Comparison of ENCODE assay signal across 23 cellular contexts in genomic region chr6:22300287-22300998, GRCh38. TPM values are rescaled to one million over a fixed set of nuclear protein-coding genes. Genes with fewer than 3 reads are reported as not detected.
DNase-seq lines count a peak whose midpoint lies in the region; ATAC-seq and TF ChIP-seq lines count a peak whose summit lies in the region.
"Had no signal": no experiment of that assay in that cellular context is flagged by ENCODE, and none has a peak within 500 bp of the region (broad histone marks: within the 10 kb centered on the region; RNA-seq: fewer than 3 reads in every experiment).

No MANE protein-coding gene starts in this region.

- H3K36me3 Mint-ChIP-seq in progenitor cell of endocrine pancreas (ENCODE audit: insufficient read depth) = no peaks in the 10 kb centered on the region
- no peaks in the 10 kb centered on the region for H3K36me3 Mint-ChIP-seq in activated T-cell treated with anti-CD3 and anti-CD28 coated beads, Interleukin-2, amount 50 U/mL, for 72 hours (ENCODE audit: insufficient read depth in 2 of 2)
- H3K36me3 Mint-ChIP-seq: CD8-positive, alpha-beta T cell; IgD-negative memory B cell; T-cell had no signal

- H2AFZ ChIP-seq in OCI-LY1 (ENCODE audit: low read length) = no peak overlapping the region; the same call in 1 of the 2 replicates

- no peaks in the 10 kb centered on the region for H3K36me3 ChIP-seq in OCI-LY1 (ENCODE audit: insufficient read depth, low read length)
- H3K36me3 ChIP-seq: BE2C had no signal

- H3K4me1 ChIP-seq in OCI-LY1 (ENCODE audit: insufficient read depth, low read length, severe bottlenecking) = peaks cover 66% of the 10 kb centered on the region
- H3K4me1 ChIP-seq: BE2C had no signal

- peaks cover 4% of the 10 kb centered on the region for H3K9me3 Mint-ChIP-seq in progenitor cell of endocrine pancreas (ENCODE audit: low read depth)
- peaks cover 0 to 1% of the 10 kb centered on the region in 2 donors for H3K9me3 Mint-ChIP-seq in activated T-cell treated with anti-CD3 and anti-CD28 coated beads, Interleukin-2, amount 50 U/mL, for 72 hours
- H3K9me3 Mint-ChIP-seq: CD8-positive, alpha-beta T cell had no signal

- no peak overlapping the region for H3K4me3 ChIP-seq in OCI-LY1 (ENCODE audit: low read depth, low read length, poor library complexity, severe bottlenecking)

- H3K9me3 ChIP-seq in OCI-LY1 (ENCODE audit: low read length) = no peaks in the 10 kb centered on the region
- H3K9me3 ChIP-seq: BE2C, SK-N-SH had no signal

- H4K20me1 ChIP-seq in OCI-LY1 (ENCODE audit: insufficient read depth, low read length) = no peaks in the 10 kb centered on the region

- no peak overlapping the region for H3K4me3 Mint-ChIP-seq in progenitor cell of endocrine pancreas (ENCODE audit: low read depth)
- no peak overlapping the region for H3K4me3 Mint-ChIP-seq in activated T-cell treated with anti-CD3 and anti-CD28 coated beads, Interleukin-2, amount 50 U/mL, for 72 hours
- H3K4me3 Mint-ChIP-seq: CD8-positive, alpha-beta T cell; IgD-negative memory B cell; T-cell had no signal

- H3K27ac ChIP-seq in OCI-LY1 (ENCODE audit: low read depth, low read length, poor library complexity, severe bottlenecking) = peak overlapping the region; percentile 2

- H3K79me2 ChIP-seq in OCI-LY1 (ENCODE audit: insufficient read depth, low read length) = no peaks in the 10 kb centered on the region

- ATAC-seq in HG03571 (IDR thresholded peaks at IDR 0.05; ENCODE audit: unreplicated experiment) = no peak
- no peak for ATAC-seq in activated T-cell treated with anti-CD3 and anti-CD28 coated beads, Interleukin-2, amount 50 U/mL, for 72 hours (replicated peaks in 1 of 2)
- ATAC-seq: CD8-positive, alpha-beta T cell; Panc1; Right ventricle myocardium inferior; T-cell had no signal

- H3K4me2 ChIP-seq in OCI-LY1 (ENCODE audit: low read length) = no peak overlapping the region; the same call in 1 of the 2 replicates
- H3K4me2 ChIP-seq: SK-N-SH had no signal

- DNase-seq in NCI-H2171 treated with DMSO at 0.1 percent for 48 hours (lab: John Stamatoyannopoulos, UW) (peak; percentile 19), NCI-H2171 (lab: John Stamatoyannopoulos, UW) (no peak), fibroblast of peridontal ligament (ENCODE audit: extremely low read depth) (peak; percentile 20), progenitor cell of endocrine pancreas (ENCODE audit: low spot score, unreplicated experiment) (no peak), NCI-H82 (lab: John Stamatoyannopoulos, UW) (no peak)
- DNase-seq in activated T-cell treated with anti-CD3 and anti-CD28 coated beads, Interleukin-2, amount 50 U/mL, for 72 hours = no peak
- DNase-seq: 8988T; BE2C; CD8-positive, alpha-beta T cell; GF-D8; NCI-H1436; NCI-H2081; NCI-H226; NCI-H526 treated with DMSO at 0.1 percent for 48 hours; SK-N-SH; T-cell had no signal

- H3K27ac Mint-ChIP-seq in progenitor cell of endocrine pancreas = peak overlapping the region; percentile 35
- H3K27ac Mint-ChIP-seq in activated T-cell treated with anti-CD3 and anti-CD28 coated beads, Interleukin-2, amount 50 U/mL, for 72 hours = no peak overlapping the region
- H3K27ac Mint-ChIP-seq: CD8-positive, alpha-beta T cell; IgD-negative memory B cell; T-cell had no signal

- H3K27me3 Mint-ChIP-seq in progenitor cell of endocrine pancreas = no peaks in the 10 kb centered on the region
- H3K27me3 Mint-ChIP-seq in activated T-cell treated with anti-CD3 and anti-CD28 coated beads, Interleukin-2, amount 50 U/mL, for 72 hours (ENCODE audit: low read depth) = no peaks in the 10 kb centered on the region
- H3K27me3 Mint-ChIP-seq: IgD-negative memory B cell, T-cell had no signal

- 0 out of 2 replicates have a peak, but pooled peaks cover 4% of the 10 kb centered on the region for H3F3A ChIP-seq in OCI-LY1 (ENCODE audit: insufficient read depth, low read length)

- TF ChIP-seq CTCF in OCI-LY1 (IDR thresholded peaks at IDR 0.05; ENCODE audit: low read length) = no peak
- no peak for TF ChIP-seq CTCF in progenitor cell of endocrine pancreas (IDR thresholded peaks at IDR 0.05; ENCODE audit: unreplicated experiment)

- H3K9ac ChIP-seq in OCI-LY1 (ENCODE audit: low read length) = no peak overlapping the region
- H3K9ac ChIP-seq: SK-N-SH had no signal

- no peaks in the 10 kb centered on the region for H3K27me3 ChIP-seq in OCI-LY1 (ENCODE audit: insufficient read depth, low read length)
- H3K27me3 ChIP-seq: BE2C had no signal

- H3K4me1 Mint-ChIP-seq in progenitor cell of endocrine pancreas (ENCODE audit: low read depth) = peaks cover 17% of the 10 kb centered on the region
- H3K4me1 Mint-ChIP-seq in activated T-cell treated with anti-CD3 and anti-CD28 coated beads, Interleukin-2, amount 50 U/mL, for 72 hours (ENCODE audit: low read depth) = peaks cover 5% of the 10 kb centered on the region
- H3K4me1 Mint-ChIP-seq: IgD-negative memory B cell had no signal

- H3K9me2 ChIP-seq in OCI-LY1 (ENCODE audit: low read depth, low read length) = no peaks in the 10 kb centered on the region
- H3K9me2 ChIP-seq: SK-N-SH had no signal

RNA-seq across cellular contexts. Expression of gene PRL, which starts 3.6 kb away (rescaled TPM):
- total RNA-seq in progenitor cell of endocrine pancreas = not detected in 2 replicates
- under 1 TPM in 1 of 2 donors, not detected in 1; 0.19 TPM for total RNA-seq in activated T-cell treated with anti-CD3 and anti-CD28 coated beads, Interleukin-2, amount 50 U/mL, for 72 hours
- total RNA-seq: HT-29, LHCN-M2, Right ventricle myocardium inferior had no signal

Comparison
In these comparisons a context has a peak if more than half of its experiments do, and no peak if none do; other contexts are left out.
1. DNase-seq: peak in NCI-H2171 treated with DMSO at 0.1 percent for 48 hours (single experiment) and fibroblast of peridontal ligament (single experiment); none in NCI-H2171 (single experiment), progenitor cell of endocrine pancreas (single experiment), NCI-H82 (single experiment) and activated T-cell treated with anti-CD3 and anti-CD28 coated beads, Interleukin-2, amount 50 U/mL, for 72 hours (0 of 2).